Comparison of ENCODE assay signal across 13 cellular contexts in the genomic region with DNA sequence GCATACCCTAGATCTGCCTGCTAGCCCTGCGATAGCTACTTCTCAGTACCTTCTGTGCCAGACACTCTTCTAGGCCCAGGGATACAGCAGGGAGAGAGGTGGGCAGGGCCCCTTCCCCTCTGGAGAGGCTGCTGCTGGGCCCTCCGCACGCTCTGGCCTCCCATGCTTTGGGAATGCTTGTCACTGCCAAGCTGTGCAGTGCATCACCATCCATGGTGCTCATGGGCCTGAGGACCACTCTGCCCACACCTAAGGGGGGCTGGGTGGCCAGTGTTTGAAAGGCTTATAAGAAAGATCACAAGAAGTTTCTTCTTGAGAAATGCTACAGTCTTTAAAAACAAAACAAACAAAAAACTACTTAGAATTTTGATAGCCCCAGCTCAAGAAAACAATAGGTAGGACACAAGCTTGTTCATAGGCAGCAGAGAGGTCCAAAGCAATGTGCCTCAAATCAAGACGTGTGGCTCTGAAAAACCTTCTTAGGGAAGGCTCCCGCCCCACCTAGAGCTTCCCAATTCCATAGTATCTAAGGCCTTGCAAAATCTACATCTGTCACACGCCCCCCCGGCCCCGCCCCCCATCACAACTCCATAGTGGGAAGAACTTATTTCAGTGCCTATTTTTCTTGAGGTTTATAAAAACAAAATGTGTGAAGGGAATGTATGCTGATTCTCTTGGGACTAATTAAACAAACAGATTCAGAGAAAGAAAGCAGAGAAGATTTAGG. TPM values are rescaled to one million over a fixed set of nuclear protein-coding genes. Genes with fewer than 3 reads are reported as not detected.
DNase-seq lines count a peak whose midpoint lies in the region; FAIRE-seq and TF ChIP-seq lines count a peak whose summit lies in the region.
"Had no signal": no experiment of that assay in that cellular context is flagged by ENCODE, and none has a peak within 500 bp of the region (broad histone marks: within the 10 kb centered on the region; RNA-seq: fewer than 3 reads in every experiment).

No MANE protein-coding gene starts in this region.

- H3K27me3 Mint-ChIP-seq in chondrocyte (ENCODE audit: low read depth), result no peaks in the 10 kb centered on the region
- H3K27me3 Mint-ChIP-seq in activated CD4-positive, alpha-beta T cell treated with anti-CD3 and anti-CD28 coated beads, Interleukin-2, amount 10 ng/mL, durations not matched to agents 24 days and 14 days, result peaks cover 6% of the 10 kb centered on the region
- H3K27me3 Mint-ChIP-seq: CD4-positive, alpha-beta memory T cell had no signal

- H3K4me3 ChIP-seq in H1 (ENCODE audit: extremely low read depth in 1 of 4, insufficient read depth in 2 of 4, low read depth in 3 of 4, low read length in 4 of 4) (no peak overlapping the region), mesenchymal stem cell (ENCODE audit: insufficient read depth in 1 of 2, low read depth in 1 of 2, low read length in 2 of 2) (no peak overlapping the region)
- H3K4me3 ChIP-seq: GM23248 had no signal

- WGBS in H1 (ENCODE audit: extremely low coverage in 1 of 2, insufficient coverage in 1 of 2, insufficient read length in 1 of 2, insufficient replicate concordance in 2 of 2, low coverage in 1 of 2, low lambda C conversion rate in 2 of 2, missing lambda C conversion rate in 1 of 2), 2 experiments, result 93% methylated on average over 8 of the region's 8 CpGs; no CpG with 5 or more reads in 1 of the 2 experiments
- WGBS in mesenchymal stem cell, result 92% methylated on average over 5 of the region's 8 CpGs

- POLR2A ChIA-PET in H1 (lab: Charles Lee; ENCODE audit: partially characterized antibody), result interaction anchor here (1.7 kb wide), 1 partner anchor 13 kb away, joined by 4 read pairs; no protein-coding TSS in a partner anchor

- H3K36me3 ChIP-seq in H1 (ENCODE audit: control insufficient read depth in 2 of 4, insufficient read depth in 4 of 4, low read length in 3 of 4) (no peaks in the 10 kb centered on the region), mesenchymal stem cell (ENCODE audit: control insufficient read depth in 1 of 2, insufficient read depth in 2 of 2, low read depth in 1 of 2, low read length in 2 of 2) (no peaks in the 10 kb centered on the region)

- H4K91ac ChIP-seq in H1 (replicated peaks; ENCODE audit: insufficient read length, low read length), result no peak overlapping the region
- no peak overlapping the region for H4K91ac ChIP-seq in mesenchymal stem cell (ENCODE audit: low read length)

- H3K4me1 ChIP-seq in H1 (replicated peaks in 1 of 4; ENCODE audit: control insufficient read depth in 3 of 4, insufficient read depth in 4 of 4, low read length in 3 of 4) (peaks cover 0 to 4% (median 0%) of the 10 kb centered on the region in 4 experiments; a peak in 2 of 7 replicates), mesenchymal stem cell (ENCODE audit: control insufficient read depth, insufficient read depth, low read depth, low read length) (peaks cover 4% of the 10 kb centered on the region)

- no peaks in the 10 kb centered on the region for H4K20me1 ChIP-seq in H1 (replicated peaks in 1 of 2; ENCODE audit: control insufficient read depth in 1 of 2, insufficient read depth in 2 of 2, low read length in 2 of 2)

- H2BK15ac ChIP-seq in H1 (ENCODE audit: low read length), result no peak overlapping the region
- no peak overlapping the region for H2BK15ac ChIP-seq in mesenchymal stem cell (ENCODE audit: low read depth, poor library complexity, severe bottlenecking)

- no peak overlapping the region; the same call in 1 of the 2 replicates for H2BK12ac ChIP-seq in H1 (ENCODE audit: low read depth, low read length)
- H2BK12ac ChIP-seq in mesenchymal stem cell (ENCODE audit: low read length in 2 of 2), result no peak overlapping the region

- H2BK20ac ChIP-seq in H1 (ENCODE audit: low read length), result no peak overlapping the region

- intact Hi-C loops in activated CD4-positive, alpha-beta T cell treated with anti-CD3 and anti-CD28 coated beads, Interleukin-2, amount 10 ng/mL, durations not matched to agents 24 days and 14 days (cut with micrococcal nuclease), result no loop called here

- CTCF ChIA-PET in H1 (lab: Charles Lee; ENCODE audit: partially characterized antibody), result interaction anchor here (0.7 to 5.4 kb wide), 11 partner anchors 10 to 313 kb away, joined by 3 to 35 read pairs (median 3); no protein-coding TSS in a partner anchor

- H2BK5ac ChIP-seq in H1 (ENCODE audit: low read depth, low read length), result no peak overlapping the region
- H2BK5ac ChIP-seq in mesenchymal stem cell (ENCODE audit: low read depth, low read length, poor library complexity, severe bottlenecking), result no peak overlapping the region

- no peak for FAIRE-seq in H1 (lab: Jason Lieb, UNC)
- FAIRE-seq: GM19239 had no signal

- H3K23me2 ChIP-seq in H1 (ENCODE audit: low read depth, low read length), result no peaks in the 10 kb centered on the region

- H3K4me2 ChIP-seq in H1 (ENCODE audit: insufficient read depth in 1 of 2, low read depth in 2 of 2, low read length in 2 of 2), result no peak overlapping the region
- no peak overlapping the region for H3K4me2 ChIP-seq in mesenchymal stem cell (ENCODE audit: low read length, poor library complexity, severe bottlenecking)

- no peak overlapping the region for H3K27ac Mint-ChIP-seq in chondrocyte (ENCODE audit: unreplicated experiment)
- H3K27ac Mint-ChIP-seq in activated CD4-positive, alpha-beta T cell treated with anti-CD3 and anti-CD28 coated beads, Interleukin-2, amount 10 ng/mL, durations not matched to agents 24 days and 14 days, result no peak overlapping the region
- H3K27ac Mint-ChIP-seq: CD4-positive, alpha-beta memory T cell; H9 had no signal

- H3K27ac ChIP-seq in H1 (ENCODE audit: low read depth, low read length), result no peak overlapping the region
- H3K27ac ChIP-seq in mesenchymal stem cell (ENCODE audit: low read length, poor library complexity, severe bottlenecking), result no peak overlapping the region
- H3K27ac ChIP-seq: GM23248 had no signal

- no peaks in the 10 kb centered on the region for H3K9me3 ChIP-seq in H1 (ENCODE audit: insufficient read depth in 2 of 2, low read depth in 1 of 2, low read length in 1 of 2)
- H3K9me3 ChIP-seq in mesenchymal stem cell (ENCODE audit: control insufficient read depth, low read length), result no peaks in the 10 kb centered on the region

- no peaks in the 10 kb centered on the region for H3K79me1 ChIP-seq in H1 (ENCODE audit: low read depth, low read length)
- H3K79me1 ChIP-seq in mesenchymal stem cell (replicated peaks; ENCODE audit: low read length, poor library complexity, severe bottlenecking), result peaks cover 10% of the 10 kb centered on the region

- H4K8ac ChIP-seq in H1 (ENCODE audit: extremely low read depth, insufficient read depth, low read length), result no peak overlapping the region
- peak overlapping the region; percentile 24 for H4K8ac ChIP-seq in mesenchymal stem cell (ENCODE audit: low read length)

- peaks cover 36% of the 10 kb centered on the region for H3K4me1 Mint-ChIP-seq in chondrocyte (ENCODE audit: low read depth)
- H3K4me1 Mint-ChIP-seq in activated CD4-positive, alpha-beta T cell treated with anti-CD3 and anti-CD28 coated beads, Interleukin-2, amount 10 ng/mL, durations not matched to agents 24 days and 14 days, result no peaks in the 10 kb centered on the region

- H3K4ac ChIP-seq in H1 (replicated peaks; ENCODE audit: insufficient read length, low read depth, low read length) (peak overlapping the region; percentile 17), mesenchymal stem cell (ENCODE audit: low read depth in 1 of 2, low read length in 2 of 2) (no peak overlapping the region)

- H3K4me3 Mint-ChIP-seq in chondrocyte (ENCODE audit: unreplicated experiment), result no peak overlapping the region
- no peak overlapping the region for H3K4me3 Mint-ChIP-seq in activated CD4-positive, alpha-beta T cell treated with anti-CD3 and anti-CD28 coated beads, Interleukin-2, amount 10 ng/mL, durations not matched to agents 24 days and 14 days
- H3K4me3 Mint-ChIP-seq: CD4-positive, alpha-beta memory T cell; H9 had no signal

- H3K23ac ChIP-seq in H1 (ENCODE audit: insufficient read length), result no peak overlapping the region
- no peak overlapping the region for H3K23ac ChIP-seq in mesenchymal stem cell (ENCODE audit: low read length in 2 of 2)

- H2BK120ac ChIP-seq in H1 (replicated peaks; ENCODE audit: low read depth, low read length) (no peak overlapping the region), mesenchymal stem cell (ENCODE audit: low read depth, low read length) (no peak overlapping the region)

- H3K9ac ChIP-seq in H1 (replicated peaks in 1 of 4; ENCODE audit: extremely low read depth in 1 of 4, low read depth in 3 of 4, low read length in 3 of 4) (no peak overlapping the region), mesenchymal stem cell (ENCODE audit: low read length) (no peak overlapping the region)
- H3K9ac ChIP-seq: GM23248 had no signal

- TF ChIP-seq RAD21 in H1 (IDR thresholded peaks at IDR 0.05 in 1 of 2, conservative IDR thresholded peaks at IDR 0.05 in 1 of 2; ENCODE audit: low read depth in 2 of 2, low read length in 2 of 2), result no peak

- H2AFZ ChIP-seq in H1 (ENCODE audit: low read length) (no peak overlapping the region), mesenchymal stem cell (ENCODE audit: low read depth, low read length) (no peak overlapping the region)
- H2AFZ ChIP-seq: GM23248 had no signal

- no peak overlapping the region for H3K56ac ChIP-seq in H1 (replicated peaks; ENCODE audit: insufficient read length, low read depth, low read length)

- TF ChIP-seq CTCF in H1 (IDR thresholded peaks at IDR 0.05; ENCODE audit: control extremely low read depth in 1 of 3, insufficient read depth in 1 of 3, low read depth in 1 of 3, low read length in 3 of 3), result no peak
- TF ChIP-seq CTCF in chondrocyte (IDR thresholded peaks at IDR 0.05), result no peak

- H3K36me3 Mint-ChIP-seq in chondrocyte (ENCODE audit: low read depth), result no peaks in the 10 kb centered on the region
- no peaks in the 10 kb centered on the region for H3K36me3 Mint-ChIP-seq in activated CD4-positive, alpha-beta T cell treated with anti-CD3 and anti-CD28 coated beads, Interleukin-2, amount 10 ng/mL, durations not matched to agents 24 days and 14 days (ENCODE audit: low read depth)
- H3K36me3 Mint-ChIP-seq: CD4-positive, alpha-beta memory T cell had no signal

- H3K79me2 ChIP-seq in H1 (ENCODE audit: control insufficient read depth in 1 of 2, insufficient read depth in 2 of 2, low read length in 2 of 2), result no peaks in the 10 kb centered on the region

- H4K5ac ChIP-seq in H1 (ENCODE audit: insufficient read length, low read depth, low read length), result no peak overlapping the region

- H2AK5ac ChIP-seq in H1 (ENCODE audit: low read depth, low read length) (no peak overlapping the region), mesenchymal stem cell (ENCODE audit: low read length, severe bottlenecking) (peak overlapping the region; percentile 26)

- H3K14ac ChIP-seq in H1 (ENCODE audit: insufficient read length) (no peak overlapping the region), mesenchymal stem cell (ENCODE audit: low read length in 2 of 2) (no peak overlapping the region)

- no peak for TF ChIP-seq EP300 in H1 (IDR thresholded peaks at IDR 0.05; ENCODE audit: borderline replicate concordance in 1 of 2, low read depth in 2 of 2, low read length in 2 of 2)

- no peaks in the 10 kb centered on the region for H3K9me3 Mint-ChIP-seq in chondrocyte (ENCODE audit: low read depth)
- H3K9me3 Mint-ChIP-seq in activated CD4-positive, alpha-beta T cell treated with anti-CD3 and anti-CD28 coated beads, Interleukin-2, amount 10 ng/mL, durations not matched to agents 24 days and 14 days, result no peaks in the 10 kb centered on the region
- H3K9me3 Mint-ChIP-seq: CD4-positive, alpha-beta memory T cell; H9 had no signal

- H3K18ac ChIP-seq in H1 (ENCODE audit: extremely low read depth, low read length) (no peak overlapping the region; the same call in none of the 2 replicates), mesenchymal stem cell (ENCODE audit: low read depth in 1 of 2, low read length in 2 of 2) (no peak overlapping the region)

- H3K27me3 ChIP-seq in H1 (replicated peaks in 1 of 4; ENCODE audit: control insufficient read depth in 3 of 4, extremely low read depth in 1 of 4, insufficient read depth in 3 of 4, low read length in 3 of 4) (no peaks in the 10 kb centered on the region), mesenchymal stem cell (ENCODE audit: control insufficient read depth in 1 of 2, insufficient read depth in 1 of 2, low read length in 2 of 2) (peaks cover 0 to 3% of the 10 kb centered on the region in 2 experiments)

- no peak for DNase-seq in H1 (ENCODE audit: low read depth in 1 of 2, low spot score in 2 of 2)
- DNase-seq in mesenchymal stem cell, result no peak
- peak; percentile 20 for DNase-seq in retina
- no peak for DNase-seq in mesenteric fat pad (ENCODE audit: low spot score)
- no peak for DNase-seq in chondrocyte (ENCODE audit: low spot score)
- no peak for DNase-seq in activated CD4-positive, alpha-beta T cell treated with anti-CD3 and anti-CD28 coated beads, Interleukin-2, amount 10 ng/mL, durations not matched to agents 24 days and 14 days
- DNase-seq: Calu3; CD4-positive, alpha-beta memory T cell; COR-L47; DND-41; GM23248; H9 had no signal

- no peak for TF ChIP-seq POLR2A in H1 (IDR thresholded peaks at IDR 0.05; ENCODE audit: control extremely low read depth in 1 of 2, low read depth in 2 of 2, low read length in 2 of 2)

RNA-seq across cellular contexts. Expression of gene CLYBL, which starts 40.5 kb away (rescaled TPM):
- 9.8 and 11.3 TPM in 2 replicates for total RNA-seq in H1 (2021; fragmentation: NEBNext Ultra II Directional; extraction: Animal tissue kit (Norgen Biotek cat#: 25700))
- 5.2 and 9.2 TPM in 2 replicates for polyA plus RNA-seq in H1 (2011; rRNA removed)
- 9.0 TPM for polyA plus RNA-seq in H1 (2011; cell fraction: cytosol; rRNA removed)
- polyA plus RNA-seq in H1 (2011; cell fraction: nucleus; rRNA removed), result 8.9 TPM
- 10.6 to 17.4 TPM (median 12.6 TPM) in 4 replicates for polyA plus RNA-seq in H1 (2012, experiment 1 of 2)
- 7.1 TPM for polyA plus RNA-seq in H1 (2012, experiment 2 of 2)
- 14.7 TPM for polyA plus RNA-seq in H1 (2013, experiment 1 of 2)
- 12.4 TPM for polyA plus RNA-seq in H1 (2013, experiment 2 of 2)
- 3.0 and 9.0 TPM in 2 replicates for polyA minus RNA-seq in H1 (2011; rRNA and poly(A)+ RNA removed)
- polyA minus RNA-seq in H1 (2011; cell fraction: cytosol; rRNA and poly(A)+ RNA removed), result 3.5 TPM
- polyA minus RNA-seq in H1 (2011; cell fraction: nucleus; rRNA and poly(A)+ RNA removed), result 17.8 TPM
- 2.1 TPM for polyA plus RNA-seq in mesenchymal stem cell (2013, experiment 1 of 2)
- polyA plus RNA-seq in mesenchymal stem cell (2013, experiment 2 of 2), result 2.2 TPM
- total RNA-seq in mesenteric fat pad (7.1 TPM), chondrocyte (3.3 to 7.0 TPM (median 3.9 TPM) in 3 replicates)
- total RNA-seq in activated CD4-positive, alpha-beta T cell treated with anti-CD3 and anti-CD28 coated beads, Interleukin-2, amount 10 ng/mL, durations not matched to agents 24 days and 14 days, result 2.6 and 3.5 TPM in 2 replicates
